27 cellular contexts compared by ENCODE assay signal in genomic region chr6:88741939-88742338, GRCh38.
"Had no signal": no experiment of that assay in that cellular context is flagged by ENCODE, and none has a peak within 500 bp of the region (broad histone marks: within the 10 kb centered on the region; RNA-seq: fewer than 3 reads in every experiment).

No MANE protein-coding gene starts in this region.

- H3K4me3 ChIP-seq: ovary, psoas muscle, skin epidermis, smooth muscle cell, spleen, stomach, thoracic aorta, thyroid gland, tibial nerve, upper lobe of left lung, vagina had no signal

- H3K27me3 ChIP-seq: ovary, spleen, stomach, thyroid gland, tibial nerve, upper lobe of left lung, vagina had no signal

- H3K9me3 ChIP-seq: ovary, psoas muscle, stomach, thoracic aorta, thyroid gland, tibial nerve, upper lobe of left lung, vagina had no signal

- H2AFZ ChIP-seq: parathyroid adenoma had no signal

- H3K79me2 ChIP-seq: parathyroid adenoma had no signal

- ATAC-seq: naive thymus-derived CD8-positive, alpha-beta T cell; natural killer cell treated with Interleukin-12 subunit alpha and Interleukin-12 subunit beta and Interleukin-15 and Interleukin-18, amount 100 ng/mL, for 72 hours; psoas muscle; right cardiac atrium; sciatic nerve; stimulated activated effector memory CD8-positive, alpha-beta T cell treated with anti-CD3 and anti-CD28 coated beads, Interleukin-12 subunit alpha, Interleukin-12 subunit beta, amount 100 ng/mL, for 72 hours; stimulated activated naive B cell treated with anti-CD40 and anti-IgM and Interleukin-4, amounts not matched to agents 10 μg/mL and 1 μg/mL and 100 μg/mL, for 72 hours had no signal

- DNase-seq: naive thymus-derived CD8-positive, alpha-beta T cell; nephron progenitor cell; occipital lobe; ovary; posterior cingulate gyrus; psoas muscle; right cardiac atrium; spleen; stimulated activated CD4-positive, alpha-beta T cell treated with anti-CD3 and anti-CD28 coated beads, Interleukin-12 subunit alpha, Interleukin-12 subunit beta, amount 100 ng/mL, for 4 hours; stimulated activated CD4-positive, alpha-beta T cell treated with anti-CD3 and anti-CD28 coated beads, Interleukin-1b, Interleukin-23, amount 100 ng/mL, for 48 hours; stimulated activated CD4-positive, alpha-beta T cell treated with anti-CD3 and anti-CD28 coated beads, Interleukin-4, amount 100 ng/mL, for 1 hour; stimulated activated naive B cell treated with anti-CD40 and anti-IgM and Interleukin-4, amounts not matched to agents 10 μg/mL and 1 μg/mL and 100 μg/mL, for 72 hours; stimulated activated naive CD4-positive, alpha-beta T cell treated with Interleukin-2 at 50 U/mL for 16 hours; stomach; thyroid gland; trophoblast cell; upper lobe of left lung had no signal

- FAIRE-seq: urothelium cell line had no signal

- H3K27ac ChIP-seq: ovary, parathyroid adenoma, psoas muscle, skin epidermis, spleen, stomach, thoracic aorta, thyroid gland, tibial nerve, upper lobe of left lung, vagina had no signal

- H3K4me1 ChIP-seq: parathyroid adenoma, psoas muscle, spleen, stomach, thyroid gland, tibial nerve, upper lobe of left lung, vagina had no signal

- H3K4me2 ChIP-seq: smooth muscle cell had no signal

- H3K9ac ChIP-seq: parathyroid adenoma had no signal

- H3K36me3 ChIP-seq: ovary, thoracic aorta, thyroid gland, upper lobe of left lung, vagina had no signal
